ENCODE assay signal across 8 cellular contexts in genomic region chr10:61896854-61897661, GRCh38. TPM values are rescaled to one million over a fixed set of nuclear protein-coding genes. Genes with fewer than 3 reads are reported as not detected.
A peak's percentile ranks its signal among the peaks of the same experiment; 100 is the strongest.
DNase-seq lines count a peak whose midpoint lies in the region; FAIRE-seq and TF ChIP-seq lines count a peak whose summit lies in the region.

No MANE protein-coding gene starts in this region.

- no peaks in the 10 kb centered on the region for H3K79me2 ChIP-seq in Karpas-422 (ENCODE audit: low read length)

- H4K20me1 ChIP-seq in Karpas-422 (ENCODE audit: insufficient read depth, low read depth, low read length): no peaks in the 10 kb centered on the region

- no peaks in the 10 kb centered on the region for H3K9me2 ChIP-seq in Karpas-422 (replicated peaks; ENCODE audit: insufficient read depth, low read length)

- H3K36me3 ChIP-seq in Karpas-422 (ENCODE audit: insufficient read depth, low read length) (no peaks in the 10 kb centered on the region), WERI-Rb-1 (no peaks in the 10 kb centered on the region)

- TF ChIP-seq CTCF in WERI-Rb-1 (IDR thresholded peaks at IDR 0.05; ENCODE audit: low read depth, low read length): peak; percentile 76

- peak; percentile 68 for FAIRE-seq in H54 (lab: Jason Lieb, UNC)

- peak overlapping the region; percentile 40; the same call in 1 of the 2 replicates for H2AFZ ChIP-seq in Karpas-422 (ENCODE audit: low read length)

- H3K9ac ChIP-seq in Karpas-422 (ENCODE audit: low read length): peak overlapping the region; percentile 77

- H3K4me1 ChIP-seq in Karpas-422 (ENCODE audit: low read length): peaks cover 56% of the 10 kb centered on the region

- no peaks in the 10 kb centered on the region for H3K27me3 ChIP-seq in Karpas-422 (ENCODE audit: low read length)
- H3K27me3 ChIP-seq in WERI-Rb-1 (ENCODE audit: insufficient read depth, low read depth, severe bottlenecking): no peaks in the 10 kb centered on the region

- peak overlapping the region; percentile 76 for H3K4me3 ChIP-seq in Karpas-422 (ENCODE audit: low read length)
- H3K4me3 ChIP-seq in WERI-Rb-1 (ENCODE audit: low read depth, low read length): no peak overlapping the region

- H3K27ac ChIP-seq in Karpas-422 (ENCODE audit: low read length) (peak overlapping the region; percentile 97), WERI-Rb-1 (no peak overlapping the region), cingulate gyrus (ENCODE audit: low read depth, low read length) (peak overlapping the region; percentile 39)

- TF ChIP-seq POLR2A in H54 (IDR thresholded peaks at IDR 0.05; ENCODE audit: low read depth, low read length): no peak

- peak overlapping the region; percentile 82 for H3K4me2 ChIP-seq in Karpas-422 (ENCODE audit: low read depth, low read length, poor library complexity, severe bottlenecking)

- DNase-seq in NCI-H1417 (lab: John Stamatoyannopoulos, UW) (peak in 2 of 3 experiments; percentile 47 to 72), NCI-H1417 treated with DMSO at 0.1 percent for 48 hours (lab: John Stamatoyannopoulos, UW) (no peak), H54 (ENCODE audit: insufficient read length, low spot score) (no peak), Karpas-422 (peak; percentile 94), WERI-Rb-1 (peak; percentile 62), left kidney (ENCODE audit: low read depth, low spot score) (peak; percentile 86)
- peak; percentile 35 for DNase-seq in stimulated activated CD4-positive, alpha-beta T cell treated with anti-CD3 and anti-CD28 coated beads, Interleukin-4, amount 100 ng/mL, for 1 hour

- H3K9me3 ChIP-seq in Karpas-422 (ENCODE audit: low read length): no peaks in the 10 kb centered on the region
- H3K9me3 ChIP-seq in WERI-Rb-1 (ENCODE audit: severe bottlenecking): no peaks in the 10 kb centered on the region

RNA-seq across cellular contexts. Expression of gene ARID5B, which starts 4.4 kb away (rescaled TPM):
- 1.3 and 5.9 TPM in 2 replicates for total RNA-seq in Karpas-422 (2014; rRNA removed; shearing (Covaris generic); ENCODE audit: low replicate concordance)

Comparison
In these comparisons a context has a peak if more than half of its experiments do, and no peak if none do; other contexts are left out.
1. DNase-seq: peak in NCI-H1417 (2 of 3), Karpas-422 (single experiment), WERI-Rb-1 (single experiment), left kidney (single experiment) and stimulated activated CD4-positive, alpha-beta T cell treated with anti-CD3 and anti-CD28 coated beads, Interleukin-4, amount 100 ng/mL, for 1 hour (single experiment); none in NCI-H1417 treated with DMSO at 0.1 percent for 48 hours (single experiment) and H54 (single experiment).